In genomic region chr16:4303973-4304372, GRCh38 we compare ENCODE assay signal across 18 cellular contexts. TPM values are rescaled to one million over a fixed set of nuclear protein-coding genes. Genes with fewer than 3 reads are reported as not detected.
DNase-seq lines count a peak whose midpoint lies in the region; FAIRE-seq and TF ChIP-seq lines count a peak whose summit lies in the region.
"Had no signal": no experiment of that assay in that cellular context is flagged by ENCODE, and none has a peak within 500 bp of the region (broad histone marks: within the 10 kb centered on the region; RNA-seq: fewer than 3 reads in every experiment).

No MANE protein-coding gene starts in this region.

- no peak for TF ChIP-seq POLR2A in lower leg skin (IDR thresholded peaks at IDR 0.05)

- peak overlapping the region; percentile 39 for H3K9ac ChIP-seq in skeletal muscle satellite cell (ENCODE audit: low read depth, low read length)

- H3K27me3 ChIP-seq in skeletal muscle satellite cell (ENCODE audit: control insufficient read depth, insufficient read depth, low read length), result no peaks in the 10 kb centered on the region
- H3K27me3 ChIP-seq: cardiac muscle cell, heart left ventricle, left lung, tibial nerve had no signal

- peak overlapping the region; percentile 57 for H3K4me2 ChIP-seq in skeletal muscle satellite cell (ENCODE audit: low read length)

- H3K4me1 Mint-ChIP-seq in activated T-cell treated with anti-CD3 and anti-CD28 coated beads, Interleukin-2, amount 50 U/mL, for 24 hours (ENCODE audit: low read depth), result peaks cover 31% of the 10 kb centered on the region

- WGBS in lower leg skin, 2 donors, result 42 to 51% methylated on average over 13 of the region's 13 CpGs

- H3K4me1 ChIP-seq in skeletal muscle satellite cell (ENCODE audit: control insufficient read depth, insufficient read depth, low read length), result peaks cover 28% of the 10 kb centered on the region

- H3K36me3 ChIP-seq in skeletal muscle satellite cell (ENCODE audit: insufficient read depth, low read length), result peaks cover 2% of the 10 kb centered on the region
- H3K36me3 ChIP-seq: cardiac muscle cell, tibial nerve had no signal

- H3K9me3 Mint-ChIP-seq in activated T-cell treated with anti-CD3 and anti-CD28 coated beads, Interleukin-2, amount 50 U/mL, for 24 hours, result peaks cover 5% of the 10 kb centered on the region

- no peak for FAIRE-seq in frontal cortex (lab: Jason Lieb, UNC)

- no peak for DNase-seq in activated T-cell treated with anti-CD3 and anti-CD28 coated beads, Interleukin-2, amount 50 U/mL, for 24 hours
- DNase-seq in activated T-cell treated with anti-CD3 and anti-CD28 coated beads for 4 hours, result no peak
- DNase-seq in NCI-H524 treated with DMSO at 0.1 percent for 48 hours (lab: John Stamatoyannopoulos, UW), result peak; percentile 87
- DNase-seq in frontal cortex (ENCODE audit: low spot score in 2 of 2), result peak; percentile 44 to 60
- DNase-seq in Ammon's horn (ENCODE audit: low spot score), result no peak
- DNase-seq in lower leg skin (ENCODE audit: low spot score in 2 of 2), result no peak
- no peak for DNase-seq in activated CD8-positive, alpha-beta memory T cell treated with anti-CD3 and anti-CD28 coated beads, Interleukin-2, amount 50 U/mL, for 4 hours
- DNase-seq: activated CD4-positive, alpha-beta T cell treated with anti-CD3 and anti-CD28 coated beads, Interleukin-2, amount 50 U/mL, for 4 hours; activated gamma-delta T cell; DMS53; heart left ventricle; left lung; occipital lobe; stimulated activated CD4-positive, alpha-beta T cell treated with anti-CD3 and anti-CD28 coated beads, Interleukin-12 subunit alpha, Interleukin-12 subunit beta, amount 100 ng/mL, for 4 hours; T-helper 9 cell had no signal

- H3K4me3 ChIP-seq in skeletal muscle satellite cell (ENCODE audit: low read length) (peak overlapping the region; percentile 16), lower leg skin (ENCODE audit: low read depth, poor library complexity, severe bottlenecking) (no peak overlapping the region)
- H3K4me3 ChIP-seq: cardiac muscle cell, heart left ventricle, left lung, tibial nerve had no signal

- no peak overlapping the region for H3K4me3 Mint-ChIP-seq in activated T-cell treated with anti-CD3 and anti-CD28 coated beads, Interleukin-2, amount 50 U/mL, for 24 hours

- peak overlapping the region; percentile 6 for H3K27ac Mint-ChIP-seq in activated T-cell treated with anti-CD3 and anti-CD28 coated beads, Interleukin-2, amount 50 U/mL, for 24 hours

- peaks cover 33% of the 10 kb centered on the region for H3K36me3 Mint-ChIP-seq in activated T-cell treated with anti-CD3 and anti-CD28 coated beads, Interleukin-2, amount 50 U/mL, for 24 hours (ENCODE audit: low read depth)

- no peaks in the 10 kb centered on the region for H3K9me3 ChIP-seq in skeletal muscle satellite cell (replicated peaks; ENCODE audit: low read length)
- H3K9me3 ChIP-seq: heart left ventricle, left lung, tibial nerve had no signal

- intact Hi-C loops in lower leg skin (cut with DNase I; ENCODE audit: low total_unique reads), result no loop called here

- H3K27me3 Mint-ChIP-seq in activated T-cell treated with anti-CD3 and anti-CD28 coated beads, Interleukin-2, amount 50 U/mL, for 24 hours, result no peaks in the 10 kb centered on the region

- no peak for TF ChIP-seq CTCF in lower leg skin (IDR thresholded peaks at IDR 0.05)

RNA-seq across cellular contexts. Expression of gene GLIS2, which starts 11.9 kb away (rescaled TPM):
- total RNA-seq in frontal cortex (8.6 TPM), lower leg skin (1 to 10 TPM; 1.3 to 2.6 (median 2.2) TPM)
- total RNA-seq in skeletal muscle satellite cell (2012; rRNA removed), result 1.5 and 2.0 TPM in 2 replicates

RNA-seq across cellular contexts. Expression of gene TFAP4, which starts 31.1 kb away (rescaled TPM):
- 14.7 TPM for total RNA-seq in frontal cortex
- 10.1 and 12.5 TPM in 2 replicates for total RNA-seq in skeletal muscle satellite cell (2012; rRNA removed)
- 10 to 100 TPM in 3 of 4 donors, 1 to 10 TPM in 1; 10.0 to 14.2 (median 12.3) TPM for total RNA-seq in lower leg skin

RNA-seq across cellular contexts. Expression of gene PAM16, which starts 47.1 kb away (rescaled TPM):
- total RNA-seq in frontal cortex, result 28.5 TPM
- 37.8 and 62.3 TPM in 2 replicates for total RNA-seq in skeletal muscle satellite cell (2012; rRNA removed)
- 10 to 100 TPM; 26.2 to 64.5 (median 40.9) TPM for total RNA-seq in lower leg skin

Comparison
In these comparisons a context has a peak if more than half of its experiments do, and no peak if none do; other contexts are left out.
1. DNase-seq: peak in NCI-H524 treated with DMSO at 0.1 percent for 48 hours (single experiment) and frontal cortex (2 of 2); none in activated T-cell treated with anti-CD3 and anti-CD28 coated beads, Interleukin-2, amount 50 U/mL, for 24 hours (single experiment), activated T-cell treated with anti-CD3 and anti-CD28 coated beads for 4 hours (single experiment), Ammon's horn (single experiment), lower leg skin (0 of 2) and activated CD8-positive, alpha-beta memory T cell treated with anti-CD3 and anti-CD28 coated beads, Interleukin-2, amount 50 U/mL, for 4 hours (single experiment).